8 cellular contexts compared by ENCODE assay signal in genomic region chr5:71782771-71783770, GRCh38.
DNase-seq lines count a peak whose midpoint lies in the region; ATAC-seq and TF ChIP-seq lines count a peak whose summit lies in the region.

No MANE protein-coding gene starts in this region.

- H3K4me3 ChIP-seq in Caco-2 (ENCODE audit: low read depth, low read length), result no peak overlapping the region
- H3K4me3 ChIP-seq in epithelial cell of proximal tubule (ENCODE audit: low read depth, low read length), result peak overlapping the region; percentile 31
- peak overlapping the region; percentile 38 for H3K4me3 ChIP-seq in mucosa of stomach (ENCODE audit: low read length)

- H3K27me3 Mint-ChIP-seq in Caco-2 (ENCODE audit: insufficient read depth, unreplicated experiment), result peaks cover 7% of the 10 kb centered on the region
- H3K27me3 Mint-ChIP-seq in activated CD4-positive, alpha-beta memory T cell treated with anti-CD3 and anti-CD28 coated beads, Interleukin-2, amount 10 ng/mL, durations not matched to agents 7 days and 5 days, result peaks cover 2% of the 10 kb centered on the region

- no peak overlapping the region for H3K27ac Mint-ChIP-seq in Caco-2 (ENCODE audit: unreplicated experiment)
- H3K27ac Mint-ChIP-seq in activated CD4-positive, alpha-beta memory T cell treated with anti-CD3 and anti-CD28 coated beads, Interleukin-2, amount 10 ng/mL, durations not matched to agents 7 days and 5 days, result no peak overlapping the region

- H3K27me3 ChIP-seq in Caco-2 (replicated peaks; ENCODE audit: control insufficient read depth, insufficient read depth, low read length) (no peaks in the 10 kb centered on the region), mucosa of stomach (ENCODE audit: control insufficient read depth, insufficient read depth, low read length) (no peaks in the 10 kb centered on the region)

- DNase-seq in Caco-2, result peak; percentile 61 to 68
- peak; percentile 82 to 91 for DNase-seq in NCI-H446 (lab: John Stamatoyannopoulos, UW)
- peak; percentile 42 for DNase-seq in activated CD4-positive, alpha-beta memory T cell treated with anti-CD3 and anti-CD28 coated beads, Interleukin-2, amount 10 ng/mL, durations not matched to agents 7 days and 5 days
- DNase-seq in epithelial cell of proximal tubule (ENCODE audit: low read depth), result no peak
- peak; percentile 70 for DNase-seq in stimulated activated naive CD8-positive, alpha-beta T cell treated with anti-CD3 and anti-CD28 coated beads, Interleukin-15, Interleukin-2, amounts not matched to agents 100 U/mL and 50 U/mL, for 24 hours

- CTCF ChIA-PET in Caco-2 (lab: Charles Lee), result interaction anchor here (0.8 to 1.5 kb wide), 2 partner anchors 33 to 462 kb away, joined by 3 read pairs; no protein-coding TSS in a partner anchor
- CTCF ChIA-PET in activated CD4-positive, alpha-beta memory T cell treated with anti-CD3 and anti-CD28 coated beads, Interleukin-2, amount 10 ng/mL, durations not matched to agents 7 days and 5 days (lab: Charles Lee), result interaction anchor here (0.6 to 1.0 kb wide), 2 partner anchors 25 to 344 kb away, joined by 3 read pairs; no protein-coding TSS in a partner anchor

- H3K9ac ChIP-seq in mucosa of stomach (ENCODE audit: low read length), result peak overlapping the region; percentile 65

- H3K4me1 Mint-ChIP-seq in Caco-2 (ENCODE audit: low read depth, unreplicated experiment), result no peaks in the 10 kb centered on the region
- peaks cover 11% of the 10 kb centered on the region for H3K4me1 Mint-ChIP-seq in activated CD4-positive, alpha-beta memory T cell treated with anti-CD3 and anti-CD28 coated beads, Interleukin-2, amount 10 ng/mL, durations not matched to agents 7 days and 5 days

- ATAC-seq in GM19452 (IDR thresholded peaks at IDR 0.05; ENCODE audit: unreplicated experiment), result peak; percentile 95
- peak; percentile 92 for ATAC-seq in HG03457 (IDR thresholded peaks at IDR 0.05; ENCODE audit: unreplicated experiment)
- peak; percentile 96 for ATAC-seq in stimulated activated naive CD8-positive, alpha-beta T cell treated with anti-CD3 and anti-CD28 coated beads, Interleukin-15, Interleukin-2, amounts not matched to agents 100 U/mL and 50 U/mL, for 24 hours

- no peaks in the 10 kb centered on the region for H3K9me3 Mint-ChIP-seq in Caco-2 (ENCODE audit: unreplicated experiment)
- H3K9me3 Mint-ChIP-seq in activated CD4-positive, alpha-beta memory T cell treated with anti-CD3 and anti-CD28 coated beads, Interleukin-2, amount 10 ng/mL, durations not matched to agents 7 days and 5 days, result no peaks in the 10 kb centered on the region

- H3K4me3 Mint-ChIP-seq in Caco-2 (ENCODE audit: unreplicated experiment), result no peak overlapping the region
- H3K4me3 Mint-ChIP-seq in activated CD4-positive, alpha-beta memory T cell treated with anti-CD3 and anti-CD28 coated beads, Interleukin-2, amount 10 ng/mL, durations not matched to agents 7 days and 5 days, result no peak overlapping the region

- intact Hi-C loops in Caco-2 (cut with micrococcal nuclease; ENCODE audit: unreplicated experiment), result loop anchor here (2.0 kb wide), 1 partner anchor 236 kb away; no protein-coding TSS in a partner anchor

- TF ChIP-seq CTCF in Caco-2 (IDR thresholded peaks at IDR 0.05; ENCODE audit: insufficient read depth in 1 of 2, low read depth in 1 of 2, low read length in 1 of 2, severe bottlenecking in 1 of 2, unreplicated experiment in 1 of 2) (peak; percentile 69 to 77), epithelial cell of proximal tubule (conservative IDR thresholded peaks at IDR 0.05; ENCODE audit: low read depth, low read length) (peak; percentile 90)

- H3K4me1 ChIP-seq in Caco-2, result no peaks in the 10 kb centered on the region
- peaks cover 8% of the 10 kb centered on the region for H3K4me1 ChIP-seq in mucosa of stomach (ENCODE audit: control insufficient read depth, insufficient read depth, low read length)

- no peaks in the 10 kb centered on the region for H3K36me3 Mint-ChIP-seq in Caco-2 (ENCODE audit: insufficient read depth, unreplicated experiment)
- no peaks in the 10 kb centered on the region for H3K36me3 Mint-ChIP-seq in activated CD4-positive, alpha-beta memory T cell treated with anti-CD3 and anti-CD28 coated beads, Interleukin-2, amount 10 ng/mL, durations not matched to agents 7 days and 5 days (ENCODE audit: low read depth)

- POLR2A ChIA-PET in Caco-2 (lab: Charles Lee), result no interaction called here
- POLR2A ChIA-PET in activated CD4-positive, alpha-beta memory T cell treated with anti-CD3 and anti-CD28 coated beads, Interleukin-2, amount 10 ng/mL, durations not matched to agents 7 days and 5 days (lab: Charles Lee), result no interaction called here

- H3K9me3 ChIP-seq in Caco-2 (no peaks in the 10 kb centered on the region), mucosa of stomach (ENCODE audit: control insufficient read depth, low read length) (no peaks in the 10 kb centered on the region)

- H3K36me3 ChIP-seq in Caco-2 (ENCODE audit: control insufficient read depth, insufficient read depth, low read length) (no peaks in the 10 kb centered on the region), mucosa of stomach (ENCODE audit: control insufficient read depth, insufficient read depth, low read length) (no peaks in the 10 kb centered on the region)

- no TSS peak for BruUV-seq in Caco-2 (replicated peaks; lab: Mats Ljungman, UMichigan)
